ENCODE assay signal across 18 cellular contexts in the genomic region with DNA sequence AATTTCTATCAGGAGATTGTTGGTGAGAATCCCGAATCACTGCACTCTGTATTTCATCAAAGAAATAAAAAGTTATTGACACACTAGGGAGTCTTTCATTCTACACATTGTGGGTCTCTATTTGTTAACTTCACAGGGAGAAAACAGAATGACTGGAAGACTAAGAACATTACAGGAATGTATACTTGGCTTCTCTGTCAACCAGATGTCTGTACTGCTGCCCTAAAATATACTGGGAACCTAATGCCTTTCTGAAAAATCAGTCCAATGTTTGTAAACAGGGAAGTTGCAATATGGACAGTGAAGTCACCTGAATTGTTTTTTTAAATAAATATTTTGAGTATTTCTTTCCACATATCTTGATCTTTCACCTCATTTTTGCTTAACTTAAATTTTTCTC.
"Had no signal": no experiment of that assay in that cellular context is flagged by ENCODE, and none has a peak within 500 bp of the region (broad histone marks: within the 10 kb centered on the region; RNA-seq: fewer than 3 reads in every experiment).

No MANE protein-coding gene starts in this region.

- H3K36me3 ChIP-seq: left ventricle myocardium inferior, neural progenitor cell, right atrium auricular region had no signal

- ATAC-seq: activated naive CD4-positive, alpha-beta T cell treated with anti-CD3 and anti-CD28 coated beads, Interleukin-2, amount 50 U/mL, for 72 hours had no signal

- H3K4me1 Mint-ChIP-seq: endodermal cell, neural progenitor cell had no signal

- H3K4me3 ChIP-seq: dorsolateral prefrontal cortex, left ventricle myocardium inferior, neural progenitor cell, right atrium auricular region had no signal

- H3K27me3 ChIP-seq: neural progenitor cell, right atrium auricular region had no signal

- H3K27ac Mint-ChIP-seq: activated naive CD4-positive, alpha-beta T cell treated with anti-CD3 and anti-CD28 coated beads, Interleukin-2, amount 50 U/mL, for 72 hours; activated T-helper 1 cell treated with anti-CD3 and anti-CD28 coated beads, Interleukin-12 subunit alpha, Interleukin-12 subunit beta, Interleukin-2, Interleukin-4 antibody, amounts not matched to agents 30 ng/mL and 10 ng/mL and 1 ng/mL, durations not matched to agents 14 hours and 24 hours and 36 hours; endodermal cell; neural progenitor cell; progenitor cell of endocrine pancreas; stimulated activated naive CD8-positive, alpha-beta T cell treated with anti-CD3 and anti-CD28 coated beads, Interleukin-15, Interleukin-2, amounts not matched to agents 100 ng/mL and 50 ng/mL, for 24 hours; T-helper 2 cell treated with Interferon-gamma antibody and Interleukin-4, amounts not matched to agents 5 μg/mL and 100 μg/mL, for 36 hours; type B pancreatic cell had no signal

- DNase-seq: activated CD4-positive, alpha-beta T cell treated with anti-CD3 and anti-CD28 coated beads, Interleukin-2, amount 50 U/mL, for 48 hours; activated gamma-delta T cell treated with Interleukin-2 at 50 U/mL for 16 hours; activated T-cell treated with anti-CD3 and anti-CD28 coated beads for 4 hours; erythroblast; foreskin melanocyte; left ventricle myocardium inferior; mammary epithelial cell; stimulated activated CD4-positive, alpha-beta T cell treated with anti-CD3 and anti-CD28 coated beads, Interleukin-2, amount 100 ng/mL, for 48 hours had no signal

- H3K9me3 ChIP-seq: left ventricle myocardium inferior, right atrium auricular region had no signal

- H3K9me3 Mint-ChIP-seq: activated naive CD4-positive, alpha-beta T cell treated with anti-CD3 and anti-CD28 coated beads, Interleukin-2, amount 50 U/mL, for 72 hours; activated T-helper 1 cell treated with anti-CD3 and anti-CD28 coated beads, Interleukin-12 subunit alpha, Interleukin-12 subunit beta, Interleukin-2, Interleukin-4 antibody, amounts not matched to agents 30 ng/mL and 10 ng/mL and 1 ng/mL, durations not matched to agents 14 hours and 24 hours and 36 hours; endodermal cell; neural progenitor cell; stimulated activated naive CD8-positive, alpha-beta T cell treated with anti-CD3 and anti-CD28 coated beads, Interleukin-15, Interleukin-2, amounts not matched to agents 100 ng/mL and 50 ng/mL, for 24 hours; T-helper 2 cell treated with Interferon-gamma antibody and Interleukin-4, amounts not matched to agents 5 μg/mL and 100 μg/mL, for 36 hours; type B pancreatic cell had no signal

- H3K9ac ChIP-seq: neural progenitor cell had no signal

- H3K4me3 Mint-ChIP-seq: activated T-helper 1 cell treated with anti-CD3 and anti-CD28 coated beads, Interleukin-12 subunit alpha, Interleukin-12 subunit beta, Interleukin-2, Interleukin-4 antibody, amounts not matched to agents 30 ng/mL and 10 ng/mL and 1 ng/mL, durations not matched to agents 14 hours and 24 hours and 36 hours; endodermal cell; neural progenitor cell; stimulated activated naive CD8-positive, alpha-beta T cell treated with anti-CD3 and anti-CD28 coated beads, Interleukin-15, Interleukin-2, amounts not matched to agents 100 ng/mL and 50 ng/mL, for 24 hours; T-helper 2 cell treated with Interferon-gamma antibody and Interleukin-4, amounts not matched to agents 5 μg/mL and 100 μg/mL, for 36 hours; type B pancreatic cell had no signal

- H3K36me3 Mint-ChIP-seq: activated naive CD4-positive, alpha-beta T cell treated with anti-CD3 and anti-CD28 coated beads, Interleukin-2, amount 50 U/mL, for 72 hours; neural progenitor cell; type B pancreatic cell had no signal

- H3K4me1 ChIP-seq: left ventricle myocardium inferior, right atrium auricular region had no signal
